In genomic region chr2:128646091-128646490, GRCh38 we compare ENCODE assay signal across 32 cellular contexts.
DNase-seq lines count a peak whose midpoint lies in the region; ATAC-seq and TF ChIP-seq lines count a peak whose summit lies in the region.
"Had no signal": no experiment of that assay in that cellular context is flagged by ENCODE, and none has a peak within 500 bp of the region (broad histone marks: within the 10 kb centered on the region; RNA-seq: fewer than 3 reads in every experiment).

No MANE protein-coding gene starts in this region.

- H2BK15ac ChIP-seq in neuronal stem cell (ENCODE audit: low read length), result no peak overlapping the region

- no peak for TF ChIP-seq CTCF in natural killer cell (IDR thresholded peaks at IDR 0.05)

- no peak overlapping the region for H3K14ac ChIP-seq in neuronal stem cell (ENCODE audit: low read length)

- H3K9me3 ChIP-seq in neuronal stem cell (replicated peaks in 1 of 2; ENCODE audit: control insufficient read depth in 2 of 2, insufficient read depth in 1 of 2, low read depth in 1 of 2, low read length in 2 of 2), result peaks cover 0 to 10% of the 10 kb centered on the region in 2 donors
- H3K9me3 ChIP-seq: colonic mucosa, HAP-1, Peyer's patch, thyroid gland had no signal

- no peak overlapping the region for H3K4ac ChIP-seq in neuronal stem cell (ENCODE audit: low read length)

- H3K79me1 ChIP-seq in neuronal stem cell (ENCODE audit: low read depth, low read length), result no peaks in the 10 kb centered on the region

- H3K4me2 ChIP-seq in neuronal stem cell (ENCODE audit: insufficient read depth, low read length, poor library complexity, severe bottlenecking), result no peak overlapping the region

- no peak overlapping the region for H4K91ac ChIP-seq in neuronal stem cell (ENCODE audit: low read depth, low read length, poor library complexity)

- WGBS in neuronal stem cell (ENCODE audit: extremely low coverage in 2 of 2, insufficient read length in 2 of 2, insufficient replicate concordance in 1 of 2), 2 donors, result no CpG with 5 or more reads among the region's 11 CpGs

- no peaks in the 10 kb centered on the region for H3K27me3 ChIP-seq in neuronal stem cell (ENCODE audit: control insufficient read depth in 3 of 3, insufficient read depth in 3 of 3, low read depth in 1 of 3, low read length in 3 of 3)
- H3K27me3 ChIP-seq: colonic mucosa, Peyer's patch, thyroid gland had no signal

- H3K4me1 ChIP-seq in neuronal stem cell (ENCODE audit: control insufficient read depth in 2 of 2, insufficient read depth in 1 of 2, low read depth in 1 of 2, low read length in 2 of 2), result peaks cover 21 to 29% of the 10 kb centered on the region in 2 donors
- H3K4me1 ChIP-seq: colonic mucosa, HAP-1, parathyroid adenoma, Peyer's patch, thyroid gland had no signal

- no peak overlapping the region for H2AFZ ChIP-seq in neuronal stem cell (ENCODE audit: low read length)
- H2AFZ ChIP-seq: parathyroid adenoma had no signal

- no peak overlapping the region for H3K23ac ChIP-seq in neuronal stem cell (ENCODE audit: low read depth, low read length, poor library complexity)

- H3K9ac ChIP-seq in neuronal stem cell (ENCODE audit: low read depth, low read length, poor library complexity), result no peak overlapping the region
- H3K9ac ChIP-seq: parathyroid adenoma had no signal

- intact Hi-C loops in natural killer cell (cut with micrococcal nuclease), result no loop called here

- H3K27ac ChIP-seq in neuronal stem cell (replicated peaks; ENCODE audit: low read length), result no peak overlapping the region
- H3K27ac ChIP-seq: colonic mucosa, parathyroid adenoma, Peyer's patch, thyroid gland had no signal

- H3K9me3 Mint-ChIP-seq in natural killer cell, result no peaks in the 10 kb centered on the region
- no peaks in the 10 kb centered on the region for H3K9me3 Mint-ChIP-seq in natural killer cell treated with Interleukin-12 subunit alpha and Interleukin-12 subunit beta and Interleukin-15 and Interleukin-18, amount 100 ng/mL, for 72 hours
- H3K9me3 Mint-ChIP-seq: activated CD4-positive, alpha-beta memory T cell treated with anti-CD3 and anti-CD28 coated beads, Interleukin-2, amount 10 ng/mL, durations not matched to agents 7 days and 5 days; activated naive CD4-positive, alpha-beta T cell treated with anti-CD3 and anti-CD28 coated beads, Interleukin-2, amount 50 U/mL, for 72 hours; nephron; stimulated activated naive CD8-positive, alpha-beta T cell treated with anti-CD3 and anti-CD28 coated beads, Interleukin-15, amount 100 ng/mL, for 72 hours had no signal

- no peak overlapping the region for H3K4me3 ChIP-seq in neuronal stem cell (ENCODE audit: low read length in 2 of 2)
- H3K4me3 ChIP-seq: colonic mucosa, HAP-1, Peyer's patch, thyroid gland had no signal

- H3K27me3 Mint-ChIP-seq in natural killer cell (ENCODE audit: low read depth in 2 of 2), result no peaks in the 10 kb centered on the region
- H3K27me3 Mint-ChIP-seq in natural killer cell treated with Interleukin-12 subunit alpha and Interleukin-12 subunit beta and Interleukin-15 and Interleukin-18, amount 100 ng/mL, for 72 hours, result no peaks in the 10 kb centered on the region
- H3K27me3 Mint-ChIP-seq: activated CD4-positive, alpha-beta memory T cell treated with anti-CD3 and anti-CD28 coated beads, Interleukin-2, amount 10 ng/mL, durations not matched to agents 7 days and 5 days; stimulated activated naive CD8-positive, alpha-beta T cell treated with anti-CD3 and anti-CD28 coated beads, Interleukin-15, amount 100 ng/mL, for 72 hours had no signal

- H2BK5ac ChIP-seq in neuronal stem cell (ENCODE audit: low read length), result no peak overlapping the region

- H2AK5ac ChIP-seq in neuronal stem cell (ENCODE audit: low read depth, low read length), result peak overlapping the region; percentile 23

- DNase-seq in natural killer cell (peak; percentile 2), islet precursor cell (peak; percentile 24), neuronal stem cell (ENCODE audit: low spot score) (no peak), NCI-H1092 (lab: John Stamatoyannopoulos, UW) (no peak)
- DNase-seq in natural killer cell treated with Interleukin-12 subunit alpha and Interleukin-12 subunit beta and Interleukin-15 and Interleukin-18, amount 100 ng/mL, for 72 hours (ENCODE audit: low spot score), result no peak
- DNase-seq in effector CD4-positive, alpha-beta T cell, result no peak
- DNase-seq: activated CD4-positive, alpha-beta memory T cell treated with anti-CD3 and anti-CD28 coated beads, Interleukin-2, amount 10 ng/mL, durations not matched to agents 7 days and 5 days; activated effector memory CD4-positive, alpha-beta T cell treated with Interleukin-2 at 50 U/mL for 16 hours; activated T-cell treated with anti-CD3 and anti-CD28 coated beads for 4 hours; anterior cingulate cortex; CD8-positive, alpha-beta memory T cell; colonic mucosa; effector memory CD4-positive, alpha-beta T cell; EL; MV-4-11; NCI-H1436 treated with DMSO at 0.1 percent for 48 hours; NCI-H2081 treated with DMSO at 0.1 percent for 48 hours; NCI-H446 treated with DMSO at 0.1 percent for 48 hours; NCI-H82; Peyer's patch; right cardiac atrium; SIG-M5; stimulated activated CD8-positive, alpha-beta memory T cell treated with anti-CD3 and anti-CD28 coated beads, Interleukin-4, amount 100 ng/mL, for 48 hours; stimulated activated naive CD8-positive, alpha-beta T cell treated with anti-CD3 and anti-CD28 coated beads, Interleukin-15, amount 100 ng/mL, for 72 hours; thyroid gland had no signal

- H2BK12ac ChIP-seq in neuronal stem cell (ENCODE audit: low read length), result no peak overlapping the region

- no peak overlapping the region for H3K27ac Mint-ChIP-seq in natural killer cell
- no peak overlapping the region for H3K27ac Mint-ChIP-seq in natural killer cell treated with Interleukin-12 subunit alpha and Interleukin-12 subunit beta and Interleukin-15 and Interleukin-18, amount 100 ng/mL, for 72 hours
- H3K27ac Mint-ChIP-seq: activated CD4-positive, alpha-beta memory T cell treated with anti-CD3 and anti-CD28 coated beads, Interleukin-2, amount 10 ng/mL, durations not matched to agents 7 days and 5 days; IgD-negative memory B cell; nephron; stimulated activated naive CD8-positive, alpha-beta T cell treated with anti-CD3 and anti-CD28 coated beads, Interleukin-15, amount 100 ng/mL, for 72 hours had no signal

- ATAC-seq in natural killer cell (no peak), GM18858 (IDR thresholded peaks at IDR 0.05; ENCODE audit: unreplicated experiment) (no peak), GM21717 (IDR thresholded peaks at IDR 0.05; ENCODE audit: unreplicated experiment) (no peak)
- no peak for ATAC-seq in natural killer cell treated with Interleukin-12 subunit alpha and Interleukin-12 subunit beta and Interleukin-15 and Interleukin-18, amount 100 ng/mL, for 72 hours
- ATAC-seq: activated naive CD4-positive, alpha-beta T cell treated with anti-CD3 and anti-CD28 coated beads, Interleukin-2, amount 50 U/mL, for 72 hours; right cardiac atrium; stimulated activated naive CD8-positive, alpha-beta T cell treated with anti-CD3 and anti-CD28 coated beads, Interleukin-15, amount 100 ng/mL, for 72 hours had no signal

- no peaks in the 10 kb centered on the region for H3K36me3 Mint-ChIP-seq in natural killer cell
- no peaks in the 10 kb centered on the region for H3K36me3 Mint-ChIP-seq in natural killer cell treated with Interleukin-12 subunit alpha and Interleukin-12 subunit beta and Interleukin-15 and Interleukin-18, amount 100 ng/mL, for 72 hours
- H3K36me3 Mint-ChIP-seq: activated naive CD4-positive, alpha-beta T cell treated with anti-CD3 and anti-CD28 coated beads, Interleukin-2, amount 50 U/mL, for 72 hours; CD8-positive, alpha-beta memory T cell; IgD-negative memory B cell had no signal

- H2BK120ac ChIP-seq in neuronal stem cell (ENCODE audit: low read depth, low read length), result no peak overlapping the region

- no peak overlapping the region for H3K4me3 Mint-ChIP-seq in natural killer cell
- H3K4me3 Mint-ChIP-seq in natural killer cell treated with Interleukin-12 subunit alpha and Interleukin-12 subunit beta and Interleukin-15 and Interleukin-18, amount 100 ng/mL, for 72 hours, result no peak overlapping the region
- H3K4me3 Mint-ChIP-seq: activated CD4-positive, alpha-beta memory T cell treated with anti-CD3 and anti-CD28 coated beads, Interleukin-2, amount 10 ng/mL, durations not matched to agents 7 days and 5 days; CD8-positive, alpha-beta memory T cell; stimulated activated naive CD8-positive, alpha-beta T cell treated with anti-CD3 and anti-CD28 coated beads, Interleukin-15, amount 100 ng/mL, for 72 hours had no signal

- peak overlapping the region; percentile 73 for H3K18ac ChIP-seq in neuronal stem cell (ENCODE audit: low read length)

- no peaks in the 10 kb centered on the region for H3K36me3 ChIP-seq in neuronal stem cell (replicated peaks in 1 of 2; ENCODE audit: control insufficient read depth in 2 of 2, insufficient read depth in 2 of 2, low read length in 2 of 2)
- H3K36me3 ChIP-seq: colonic mucosa, HAP-1, Peyer's patch, thyroid gland had no signal

- no peaks in the 10 kb centered on the region for H3K4me1 Mint-ChIP-seq in natural killer cell
- H3K4me1 Mint-ChIP-seq in natural killer cell treated with Interleukin-12 subunit alpha and Interleukin-12 subunit beta and Interleukin-15 and Interleukin-18, amount 100 ng/mL, for 72 hours (ENCODE audit: low read depth in 2 of 2), result peaks cover 0 to 10% of the 10 kb centered on the region in 2 donors
- H3K4me1 Mint-ChIP-seq: activated CD4-positive, alpha-beta memory T cell treated with anti-CD3 and anti-CD28 coated beads, Interleukin-2, amount 10 ng/mL, durations not matched to agents 7 days and 5 days had no signal

- H4K8ac ChIP-seq in neuronal stem cell (ENCODE audit: low read depth, low read length), result no peak overlapping the region

Comparison
In these comparisons a context has a peak if more than half of its experiments do, and no peak if none do; other contexts are left out.
1. DNase-seq: peak in natural killer cell (single experiment) and islet precursor cell (single experiment); none in natural killer cell treated with Interleukin-12 subunit alpha and Interleukin-12 subunit beta and Interleukin-15 and Interleukin-18, amount 100 ng/mL, for 72 hours (single experiment), neuronal stem cell (single experiment), NCI-H1092 (single experiment) and effector CD4-positive, alpha-beta T cell (single experiment).